In genomic region chr11:62925745-62926668, GRCh38 we compare ENCODE assay signal across 1 cellular context.
A peak's percentile ranks its signal among the peaks of the same experiment; 100 is the strongest.
TF ChIP-seq lines count a peak whose summit lies in the region.

No MANE protein-coding gene starts in this region.

TF ChIP-seq in endothelial cell of umbilical vein, 7 proteins besides CTCF, POLR2A, EP300 and RAD21:
- TF ChIP-seq, protein P1, sequence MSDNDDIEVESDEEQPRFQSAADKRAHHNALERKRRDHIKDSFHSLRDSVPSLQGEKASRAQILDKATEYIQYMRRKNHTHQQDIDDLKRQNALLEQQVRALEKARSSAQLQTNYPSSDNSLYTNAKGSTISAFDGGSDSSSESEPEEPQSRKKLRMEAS (IDR thresholded peaks at IDR 0.05; ENCODE audit: insufficient read depth, insufficient read length): no peak
- TF ChIP-seq MYC (IDR thresholded peaks at IDR 0.05; ENCODE audit: low read depth, low read length) (no peak), POLR2AphosphoS5 (IDR thresholded peaks at IDR 0.05; ENCODE audit: insufficient read depth, low read depth, low read length) (no peak), GATA2 (IDR thresholded peaks at IDR 0.05; ENCODE audit: insufficient read depth, insufficient read length, low read depth, low read length) (no peak), JUN (IDR thresholded peaks at IDR 0.05; ENCODE audit: borderline replicate concordance, insufficient read depth, insufficient read length, low read depth) (no peak), EZH2 (IDR thresholded peaks at IDR 0.05; ENCODE audit: borderline replicate concordance, low read depth, low read length, severe bottlenecking) (peak; percentile 96), FOS (IDR thresholded peaks at IDR 0.05; ENCODE audit: borderline replicate concordance, insufficient read depth, low read length) (no peak)
